Comparison of ENCODE assay signal across 22 cellular contexts in the genomic region with DNA sequence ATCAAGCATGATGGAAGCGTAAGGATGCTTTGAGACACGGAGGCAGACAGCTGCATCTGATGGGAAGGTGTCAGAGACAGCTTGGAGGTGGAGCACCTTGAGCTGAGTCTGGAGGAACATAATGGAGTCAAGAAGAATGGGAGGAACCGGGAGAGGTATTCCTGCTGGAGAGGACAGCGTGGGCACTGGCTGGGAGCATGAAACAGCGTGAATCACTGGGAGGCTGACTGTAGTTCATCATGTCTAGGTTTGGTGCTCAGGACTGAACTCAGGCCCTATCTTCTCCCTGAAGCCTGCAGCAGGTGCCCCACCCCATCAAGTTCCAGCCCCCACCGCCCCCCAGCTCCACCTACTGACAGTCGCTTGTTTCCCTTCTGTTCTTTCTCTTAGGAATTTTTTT.
"Had no signal": no experiment of that assay in that cellular context is flagged by ENCODE, and none has a peak within 500 bp of the region (broad histone marks: within the 10 kb centered on the region; RNA-seq: fewer than 3 reads in every experiment).

No MANE protein-coding gene starts in this region.

- H3K9me3 ChIP-seq: pancreas, thyroid gland had no signal

- H3K27me3 ChIP-seq: pancreas, thyroid gland had no signal

- FAIRE-seq: endometrium, frontal cortex, keratinocyte, pancreas had no signal

- H3K27me3 Mint-ChIP-seq: effector memory CD8-positive, alpha-beta T cell; memory B cell; naive thymus-derived CD8-positive, alpha-beta T cell; progenitor cell of endocrine pancreas; stimulated activated naive CD8-positive, alpha-beta T cell treated with anti-CD3 and anti-CD28 coated beads, Interleukin-15, amount 100 ng/mL, for 72 hours; type B pancreatic cell had no signal

- H3K27ac ChIP-seq: pancreas, thyroid gland had no signal

- H3K27ac Mint-ChIP-seq: effector memory CD8-positive, alpha-beta T cell; memory B cell; nephron progenitor cell; progenitor cell of endocrine pancreas; type B pancreatic cell had no signal

- H3K36me3 ChIP-seq: pancreas, thyroid gland had no signal

- ATAC-seq: effector memory CD8-positive, alpha-beta T cell; naive thymus-derived CD8-positive, alpha-beta T cell; stimulated activated naive CD8-positive, alpha-beta T cell treated with anti-CD3 and anti-CD28 coated beads, Interleukin-15, amount 100 ng/mL, for 72 hours had no signal

- H3K36me3 Mint-ChIP-seq: memory B cell; naive thymus-derived CD8-positive, alpha-beta T cell; type B pancreatic cell had no signal

- H3K4me3 ChIP-seq: lung, pancreas, smooth muscle cell, thyroid gland had no signal

- DNase-seq: cortex of kidney; effector memory CD8-positive, alpha-beta T cell; midbrain; naive thymus-derived CD8-positive, alpha-beta T cell; nephron progenitor cell; occipital lobe; pancreas; stimulated activated CD4-positive, alpha-beta T cell treated with anti-CD3 and anti-CD28 coated beads, Interleukin-12 subunit alpha, Interleukin-12 subunit beta, amount 100 ng/mL, for 4 hours; stimulated activated CD4-positive, alpha-beta T cell treated with anti-CD3 and anti-CD28 coated beads, Interleukin-1b, Interleukin-23, amount 100 ng/mL, for 48 hours; stimulated activated CD4-positive, alpha-beta T cell treated with anti-CD3 and anti-CD28 coated beads, Interleukin-4, amount 100 ng/mL, for 1 hour; stimulated activated CD8-positive, alpha-beta memory T cell treated with anti-CD3 and anti-CD28 coated beads, Interleukin-4, amount 100 ng/mL, for 48 hours; stimulated activated naive CD4-positive, alpha-beta T cell; stimulated activated naive CD8-positive, alpha-beta T cell treated with anti-CD3 and anti-CD28 coated beads, Interleukin-15, amount 100 ng/mL, for 72 hours; thyroid gland had no signal

- H3K4me3 Mint-ChIP-seq: effector memory CD8-positive, alpha-beta T cell; memory B cell; naive thymus-derived CD8-positive, alpha-beta T cell; nephron progenitor cell; stimulated activated naive CD8-positive, alpha-beta T cell treated with anti-CD3 and anti-CD28 coated beads, Interleukin-15, amount 100 ng/mL, for 72 hours; type B pancreatic cell had no signal

- H3K4me2 ChIP-seq: smooth muscle cell had no signal

- H3K9me3 Mint-ChIP-seq: effector memory CD8-positive, alpha-beta T cell; memory B cell; naive thymus-derived CD8-positive, alpha-beta T cell; nephron progenitor cell; stimulated activated naive CD8-positive, alpha-beta T cell treated with anti-CD3 and anti-CD28 coated beads, Interleukin-15, amount 100 ng/mL, for 72 hours; type B pancreatic cell had no signal
